2 cellular contexts compared by ENCODE assay signal in the genomic region with DNA sequence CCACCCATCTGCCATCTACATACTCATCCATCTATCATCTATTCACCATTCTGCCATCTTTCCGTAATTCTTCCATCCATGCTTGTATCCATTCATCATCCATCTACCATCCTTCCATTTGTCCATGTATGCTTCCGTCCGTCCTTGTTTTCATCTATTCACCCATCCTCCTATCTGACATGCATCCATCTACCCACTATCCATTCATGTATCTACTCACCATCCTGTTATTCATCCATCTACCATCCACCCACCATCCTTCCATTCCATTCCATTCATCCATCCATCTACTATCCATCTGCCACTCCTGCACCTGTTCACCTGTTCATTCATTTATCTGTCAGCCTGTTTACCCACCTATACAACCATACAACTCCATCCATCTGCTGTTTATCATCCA.
TF ChIP-seq lines count a peak whose summit lies in the region.

No MANE protein-coding gene starts in this region.

TF ChIP-seq in HEK293, 187 proteins besides CTCF, POLR2A, EP300 and RAD21 (continued from another document):
- TF ChIP-seq, protein P1, sequence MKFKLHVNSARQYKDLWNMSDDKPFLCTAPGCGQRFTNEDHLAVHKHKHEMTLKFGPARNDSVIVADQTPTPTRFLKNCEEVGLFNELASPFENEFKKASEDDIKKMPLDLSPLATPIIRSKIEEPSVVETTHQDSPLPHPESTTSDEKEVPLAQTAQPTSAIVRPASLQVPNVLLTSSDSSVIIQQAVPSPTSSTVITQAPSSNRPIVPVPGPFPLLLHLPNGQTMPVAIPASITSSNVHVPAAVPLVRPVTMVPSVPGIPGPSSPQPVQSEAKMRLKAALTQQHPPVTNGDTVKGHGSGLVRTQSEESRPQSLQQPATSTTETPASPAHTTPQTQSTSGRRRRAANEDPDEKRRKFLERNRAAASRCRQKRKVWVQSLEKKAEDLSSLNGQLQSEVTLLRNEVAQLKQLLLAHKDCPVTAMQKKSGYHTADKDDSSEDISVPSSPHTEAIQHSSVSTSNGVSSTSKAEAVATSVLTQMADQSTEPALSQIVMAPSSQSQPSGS (tag by site-specific recombination; IDR thresholded peaks at IDR 0.05; ENCODE audit: low read depth) = no peak
- no peak for TF ChIP-seq HOXC10 (CRISPR knock-in tag; IDR thresholded peaks at IDR 0.05)
- TF ChIP-seq ZNF155 (tag by site-specific recombination; IDR thresholded peaks at IDR 0.05) = no peak
- 0 out of 2 replicates have a peak, but pooled peaks have one; percentile 16 for TF ChIP-seq ZNF785 (tag by site-specific recombination; IDR thresholded peaks at IDR 0.05)
- TF ChIP-seq MZF1 (tag by site-specific recombination; IDR thresholded peaks at IDR 0.05; ENCODE audit: borderline replicate concordance) = no peak
- TF ChIP-seq ZBTB17 (tag by site-specific recombination; IDR thresholded peaks at IDR 0.05) = peak; percentile 99
- TF ChIP-seq ZNF473 (tag by site-specific recombination; IDR thresholded peaks at IDR 0.05) = peak; percentile 67; the same call in 1 of the 2 replicates

TF ChIP-seq in IMR-90, 13 proteins besides CTCF, POLR2A, EP300 and RAD21 (continued from another document):
- TF ChIP-seq ELK1 (IDR thresholded peaks at IDR 0.05; ENCODE audit: borderline replicate concordance, low read depth, low read length) = no peak
- no peak for TF ChIP-seq BHLHE40 (IDR thresholded peaks at IDR 0.05; ENCODE audit: low read depth, low read length)
- TF ChIP-seq MAZ (IDR thresholded peaks at IDR 0.05; ENCODE audit: borderline replicate concordance, low read depth, low read length) = no peak
- TF ChIP-seq CEBPB (IDR thresholded peaks at IDR 0.05; ENCODE audit: low read depth, low read length) = no peak
- TF ChIP-seq MAFK (IDR thresholded peaks at IDR 0.05; ENCODE audit: low read depth, low read length) = no peak
